ENCODE assay signal across 12 cellular contexts in genomic region chr9:127522727-127523126, GRCh38.
DNase-seq lines count a peak whose midpoint lies in the region; ATAC-seq and TF ChIP-seq lines count a peak whose summit lies in the region.
"Had no signal": no experiment of that assay in that cellular context is flagged by ENCODE, and none has a peak within 500 bp of the region (broad histone marks: within the 10 kb centered on the region; RNA-seq: fewer than 3 reads in every experiment).

No MANE protein-coding gene starts in this region.

- intact Hi-C loops in activated CD8-positive, alpha-beta T cell treated with anti-CD3 and anti-CD28 coated beads for 36 hours (cut with micrococcal nuclease) = no loop called here
- intact Hi-C loops in colonic mucosa (cut with DNase I) = no loop called here
- intact Hi-C loops in upper lobe of right lung (cut with DNase I) = no loop called here
- intact Hi-C loops in CD8-positive, alpha-beta T cell (cut with DNase I, micrococcal nuclease) = no loop called here

- H3K36me3 ChIP-seq in colonic mucosa = peaks cover 33% of the 10 kb centered on the region
- H3K36me3 ChIP-seq in upper lobe of right lung = peaks cover 62% of the 10 kb centered on the region
- no peaks in the 10 kb centered on the region for H3K36me3 ChIP-seq in CD8-positive, alpha-beta T cell (ENCODE audit: insufficient read depth, low read length)

- peaks cover 8% of the 10 kb centered on the region for H3K9me3 Mint-ChIP-seq in activated CD8-positive, alpha-beta T cell treated with anti-CD3 and anti-CD28 coated beads, Interleukin-2, amount 10 ng/mL, durations not matched to agents 7 days and 5 days (ENCODE audit: insufficient read depth)
- peaks cover 26% of the 10 kb centered on the region for H3K9me3 Mint-ChIP-seq in activated CD8-positive, alpha-beta T cell treated with anti-CD3 and anti-CD28 coated beads for 36 hours
- peaks cover 3% of the 10 kb centered on the region for H3K9me3 Mint-ChIP-seq in mesothelial cell of epicardium
- no peaks in the 10 kb centered on the region for H3K9me3 Mint-ChIP-seq in CD8-positive, alpha-beta T cell

- no peaks in the 10 kb centered on the region for H3K27me3 Mint-ChIP-seq in activated CD8-positive, alpha-beta T cell treated with anti-CD3 and anti-CD28 coated beads, Interleukin-2, amount 10 ng/mL, durations not matched to agents 7 days and 5 days (ENCODE audit: low read depth)
- H3K27me3 Mint-ChIP-seq in activated CD8-positive, alpha-beta T cell treated with anti-CD3 and anti-CD28 coated beads for 36 hours = no peaks in the 10 kb centered on the region
- no peaks in the 10 kb centered on the region for H3K27me3 Mint-ChIP-seq in mesothelial cell of epicardium (ENCODE audit: low read depth)
- no peaks in the 10 kb centered on the region for H3K27me3 Mint-ChIP-seq in CD8-positive, alpha-beta T cell (ENCODE audit: low read depth)
- H3K27me3 Mint-ChIP-seq: activated CD4-positive, alpha-beta T cell treated with anti-CD3 and anti-CD28 coated beads, Interleukin-2, amount 10 ng/mL, durations not matched to agents 7 days and 5 days; stimulated activated naive CD8-positive, alpha-beta T cell treated with anti-CD3 and anti-CD28 coated beads, Interleukin-15, Interleukin-2, amounts not matched to agents 100 ng/mL and 50 ng/mL, for 24 hours had no signal

- H3K36me3 Mint-ChIP-seq in activated CD8-positive, alpha-beta T cell treated with anti-CD3 and anti-CD28 coated beads, Interleukin-2, amount 10 ng/mL, durations not matched to agents 7 days and 5 days (ENCODE audit: low read depth) = peaks cover 83% of the 10 kb centered on the region
- H3K36me3 Mint-ChIP-seq in activated CD8-positive, alpha-beta T cell treated with anti-CD3 and anti-CD28 coated beads for 36 hours (ENCODE audit: low read depth) = peaks cover 33% of the 10 kb centered on the region
- peaks cover 53% of the 10 kb centered on the region for H3K36me3 Mint-ChIP-seq in mesothelial cell of epicardium
- peaks cover 27% of the 10 kb centered on the region for H3K36me3 Mint-ChIP-seq in CD8-positive, alpha-beta T cell

- H3K27me3 ChIP-seq in colonic mucosa (no peaks in the 10 kb centered on the region), upper lobe of right lung (no peaks in the 10 kb centered on the region)
- H3K27me3 ChIP-seq in CD8-positive, alpha-beta T cell (ENCODE audit: insufficient read depth, low read length) = no peaks in the 10 kb centered on the region

- H3K4me1 Mint-ChIP-seq in activated CD8-positive, alpha-beta T cell treated with anti-CD3 and anti-CD28 coated beads, Interleukin-2, amount 10 ng/mL, durations not matched to agents 7 days and 5 days (ENCODE audit: low read depth) = peaks cover 21% of the 10 kb centered on the region
- H3K4me1 Mint-ChIP-seq in activated CD8-positive, alpha-beta T cell treated with anti-CD3 and anti-CD28 coated beads for 36 hours (ENCODE audit: low read depth) = peaks cover 6% of the 10 kb centered on the region
- H3K4me1 Mint-ChIP-seq in mesothelial cell of epicardium = peaks cover 23% of the 10 kb centered on the region
- peaks cover 2% of the 10 kb centered on the region for H3K4me1 Mint-ChIP-seq in CD8-positive, alpha-beta T cell (ENCODE audit: low read depth)

- TF ChIP-seq CTCF in activated CD8-positive, alpha-beta T cell treated with anti-CD3 and anti-CD28 coated beads for 36 hours (IDR thresholded peaks at IDR 0.05) = no peak
- TF ChIP-seq CTCF in colonic mucosa (IDR thresholded peaks at IDR 0.05) (no peak), mesothelial cell of epicardium (IDR thresholded peaks at IDR 0.05; ENCODE audit: unreplicated experiment) (no peak), upper lobe of right lung (IDR thresholded peaks at IDR 0.05) (no peak)
- no peak for TF ChIP-seq CTCF in CD8-positive, alpha-beta T cell (IDR thresholded peaks at IDR 0.05)

- H3K9me3 ChIP-seq in colonic mucosa = no peaks in the 10 kb centered on the region
- no peaks in the 10 kb centered on the region for H3K9me3 ChIP-seq in upper lobe of right lung
- no peaks in the 10 kb centered on the region for H3K9me3 ChIP-seq in CD8-positive, alpha-beta T cell (ENCODE audit: low read length)

- ATAC-seq in activated CD8-positive, alpha-beta T cell treated with anti-CD3 and anti-CD28 coated beads, Interleukin-2, amount 10 ng/mL, durations not matched to agents 7 days and 5 days = no peak
- no peak for ATAC-seq in activated CD8-positive, alpha-beta T cell treated with anti-CD3 and anti-CD28 coated beads for 36 hours
- no peak for ATAC-seq in upper lobe of right lung
- ATAC-seq in CD8-positive, alpha-beta T cell = no peak

- no peak for DNase-seq in activated CD8-positive, alpha-beta T cell treated with anti-CD3 and anti-CD28 coated beads, Interleukin-2, amount 10 ng/mL, durations not matched to agents 7 days and 5 days
- no peak for DNase-seq in activated CD8-positive, alpha-beta T cell treated with anti-CD3 and anti-CD28 coated beads for 36 hours
- DNase-seq in colonic mucosa = peak; percentile 48
- no peak for DNase-seq in mesothelial cell of epicardium (ENCODE audit: low spot score in 2 of 2, unreplicated experiment in 2 of 2)
- DNase-seq in upper lobe of right lung = no peak
- no peak for DNase-seq in CD8-positive, alpha-beta T cell
- no peak for DNase-seq in activated CD8-positive, alpha-beta memory T cell treated with anti-CD3 and anti-CD28 coated beads, Interleukin-2, amount 50 U/mL, for 48 hours
- no peak for DNase-seq in cerebellar nuclear complex (lab: John Stamatoyannopoulos, UW)
- DNase-seq: NCI-H187 had no signal

- H3K27ac Mint-ChIP-seq in activated CD8-positive, alpha-beta T cell treated with anti-CD3 and anti-CD28 coated beads, Interleukin-2, amount 10 ng/mL, durations not matched to agents 7 days and 5 days = peak overlapping the region; percentile 10
- no peak overlapping the region for H3K27ac Mint-ChIP-seq in activated CD8-positive, alpha-beta T cell treated with anti-CD3 and anti-CD28 coated beads for 36 hours
- peak overlapping the region; percentile 50 for H3K27ac Mint-ChIP-seq in mesothelial cell of epicardium
- H3K27ac Mint-ChIP-seq in CD8-positive, alpha-beta T cell = no peak overlapping the region
- H3K27ac Mint-ChIP-seq: activated CD4-positive, alpha-beta T cell treated with anti-CD3 and anti-CD28 coated beads, Interleukin-2, amount 10 ng/mL, durations not matched to agents 7 days and 5 days; stimulated activated naive CD8-positive, alpha-beta T cell treated with anti-CD3 and anti-CD28 coated beads, Interleukin-15, Interleukin-2, amounts not matched to agents 100 ng/mL and 50 ng/mL, for 24 hours had no signal

- H3K9ac ChIP-seq in colonic mucosa (ENCODE audit: low read depth in 2 of 2, low read length in 2 of 2) = peak overlapping the region in 1 of 2 donors; percentile 26

- H3K4me1 ChIP-seq in colonic mucosa = peaks cover 12% of the 10 kb centered on the region
- peaks cover 45% of the 10 kb centered on the region for H3K4me1 ChIP-seq in upper lobe of right lung
- H3K4me1 ChIP-seq in CD8-positive, alpha-beta T cell (ENCODE audit: insufficient read depth, low read length) = no peaks in the 10 kb centered on the region
- H3K4me1 ChIP-seq: HAP-1 had no signal

- POLR2A ChIA-PET in activated CD8-positive, alpha-beta T cell treated with anti-CD3 and anti-CD28 coated beads, Interleukin-2, amount 10 ng/mL, durations not matched to agents 7 days and 5 days (lab: Charles Lee) = interaction anchor here (0.6 kb wide), 1 partner anchor 25 kb away, joined by 5 read pairs; no protein-coding TSS in a partner anchor
- POLR2A ChIA-PET in activated CD8-positive, alpha-beta T cell treated with anti-CD3 and anti-CD28 coated beads for 36 hours (lab: Charles Lee) = interaction anchor here (1.1 kb wide), 1 partner anchor 193 kb away, joined by 3 read pairs; the partner anchor contains the start of gene PTRH1
- POLR2A ChIA-PET in CD8-positive, alpha-beta T cell (lab: Charles Lee) = interaction anchor here (0.6 kb wide), 1 partner anchor 402 kb away, joined by 4 read pairs; no protein-coding TSS in a partner anchor

- H3K4me3 Mint-ChIP-seq in activated CD8-positive, alpha-beta T cell treated with anti-CD3 and anti-CD28 coated beads, Interleukin-2, amount 10 ng/mL, durations not matched to agents 7 days and 5 days = no peak overlapping the region
- no peak overlapping the region for H3K4me3 Mint-ChIP-seq in activated CD8-positive, alpha-beta T cell treated with anti-CD3 and anti-CD28 coated beads for 36 hours
- H3K4me3 Mint-ChIP-seq in mesothelial cell of epicardium = no peak overlapping the region
- no peak overlapping the region for H3K4me3 Mint-ChIP-seq in CD8-positive, alpha-beta T cell
- H3K4me3 Mint-ChIP-seq: activated CD4-positive, alpha-beta T cell treated with anti-CD3 and anti-CD28 coated beads, Interleukin-2, amount 10 ng/mL, durations not matched to agents 7 days and 5 days; stimulated activated naive CD8-positive, alpha-beta T cell treated with anti-CD3 and anti-CD28 coated beads, Interleukin-15, Interleukin-2, amounts not matched to agents 100 ng/mL and 50 ng/mL, for 24 hours had no signal

- peak overlapping the region; percentile 75 for H3K27ac ChIP-seq in colonic mucosa
- peak overlapping the region; percentile 92 for H3K27ac ChIP-seq in upper lobe of right lung
- no peak overlapping the region for H3K27ac ChIP-seq in CD8-positive, alpha-beta T cell (ENCODE audit: low read depth, low read length)

- H3K4me3 ChIP-seq in colonic mucosa = no peak overlapping the region
- no peak overlapping the region for H3K4me3 ChIP-seq in upper lobe of right lung
- no peak overlapping the region for H3K4me3 ChIP-seq in CD8-positive, alpha-beta T cell (ENCODE audit: low read depth, low read length)
- H3K4me3 ChIP-seq: HAP-1 had no signal

- CTCF ChIA-PET in activated CD8-positive, alpha-beta T cell treated with anti-CD3 and anti-CD28 coated beads, Interleukin-2, amount 10 ng/mL, durations not matched to agents 7 days and 5 days (lab: Charles Lee) = interaction anchor here (1.0 to 1.2 kb wide), 3 partner anchors 10 to 62 kb away, joined by 3 to 4 read pairs (median 3); no protein-coding TSS in a partner anchor
- CTCF ChIA-PET in activated CD8-positive, alpha-beta T cell treated with anti-CD3 and anti-CD28 coated beads for 36 hours (lab: Charles Lee) = interaction anchor here (0.9 to 1.3 kb wide), 5 partner anchors 8 to 165 kb away, joined by 3 to 4 read pairs (median 3); no protein-coding TSS in a partner anchor
- CTCF ChIA-PET in CD8-positive, alpha-beta T cell (lab: Charles Lee) = interaction anchor here (2.4 kb wide), 1 partner anchor 68 kb away, joined by 6 read pairs; no protein-coding TSS in a partner anchor

Comparison
In these comparisons a context has a peak if more than half of its experiments do, and no peak if none do; other contexts are left out.
1. H3K27ac Mint-ChIP-seq: peak in activated CD8-positive, alpha-beta T cell treated with anti-CD3 and anti-CD28 coated beads, Interleukin-2, amount 10 ng/mL, durations not matched to agents 7 days and 5 days (single experiment) and mesothelial cell of epicardium (single experiment); none in activated CD8-positive, alpha-beta T cell treated with anti-CD3 and anti-CD28 coated beads for 36 hours (single experiment) and CD8-positive, alpha-beta T cell (single experiment).